ENCODE assay signal across 13 cellular contexts in genomic region chr6:144953552-144954240, GRCh38.
A peak's percentile ranks its signal among the peaks of the same experiment; 100 is the strongest.
DNase-seq lines count a peak whose midpoint lies in the region; ATAC-seq and TF ChIP-seq lines count a peak whose summit lies in the region.
"Had no signal": no experiment of that assay in that cellular context is flagged by ENCODE, and none has a peak within 500 bp of the region (broad histone marks: within the 10 kb centered on the region; RNA-seq: fewer than 3 reads in every experiment).

No MANE protein-coding gene starts in this region.

- DNase-seq in AG08396 (ENCODE audit: low spot score) = peak; percentile 40
- peak; percentile 62 for DNase-seq in IMR-90
- peak; percentile 82 for DNase-seq in brain microvascular endothelial cell
- peak; percentile 78 for DNase-seq in kidney epithelial cell (ENCODE audit: low read depth)
- no peak for DNase-seq in right atrium auricular region (ENCODE audit: low spot score)
- no peak for DNase-seq in activated CD4-positive, alpha-beta T cell treated with anti-CD3 and anti-CD28 coated beads for 48 hours
- no peak for DNase-seq in activated effector memory CD4-positive, alpha-beta T cell treated with anti-CD3 and anti-CD28 coated beads, Interleukin-2, amount 50 U/mL, for 16 hours
- DNase-seq: KG1, NCI-H2107, sigmoid colon, upper lobe of left lung had no signal

- peak overlapping the region; percentile 21; the same call in 1 of the 2 replicates for H4K91ac ChIP-seq in IMR-90 (ENCODE audit: insufficient read depth, low read depth, low read length)

- H4K5ac ChIP-seq in IMR-90 (ENCODE audit: low read depth, low read length) = no peak overlapping the region

- no peak overlapping the region for H3K4me2 ChIP-seq in IMR-90 (ENCODE audit: low read depth, low read length)
- H3K4me2 ChIP-seq: BLaER1 had no signal

- H3K9me1 ChIP-seq in IMR-90 (ENCODE audit: insufficient read depth, low read length) = peaks cover 8% of the 10 kb centered on the region

- peak overlapping the region; percentile 87 for H3K23ac ChIP-seq in IMR-90 (ENCODE audit: low read depth, low read length)

- peak overlapping the region; percentile 59 for H2AFZ ChIP-seq in IMR-90 (replicated peaks; ENCODE audit: low read length, poor library complexity)

- H2BK120ac ChIP-seq in IMR-90 (ENCODE audit: low read depth, low read length) = peak overlapping the region; percentile 72

- H3K4me3 ChIP-seq in IMR-90 (ENCODE audit: insufficient read depth, low read depth, low read length) = no peak overlapping the region
- H3K4me3 ChIP-seq in brain microvascular endothelial cell (ENCODE audit: low read depth, low read length) = no peak overlapping the region
- H3K4me3 ChIP-seq in kidney epithelial cell (ENCODE audit: low read depth, low read length) = no peak overlapping the region
- no peak overlapping the region for H3K4me3 ChIP-seq in right atrium auricular region
- H3K4me3 ChIP-seq: BLaER1, sigmoid colon, upper lobe of left lung had no signal

- H2BK20ac ChIP-seq in IMR-90 (ENCODE audit: low read depth, low read length) = peak overlapping the region; percentile 20; the same call in 1 of the 2 replicates

- TF ChIP-seq CTCF in IMR-90 (conservative IDR thresholded peaks at IDR 0.05; ENCODE audit: low read depth, low read length) = no peak
- TF ChIP-seq CTCF in brain microvascular endothelial cell (IDR thresholded peaks at IDR 0.05; ENCODE audit: low read depth, low read length, missing control alignments) = no peak
- TF ChIP-seq CTCF in kidney epithelial cell (IDR thresholded peaks at IDR 0.05; ENCODE audit: insufficient read depth, low read length, poor library complexity, severe bottlenecking) = no peak
- TF ChIP-seq CTCF in right atrium auricular region (IDR thresholded peaks at IDR 0.05) = no peak

- H3K36me3 ChIP-seq in IMR-90 (ENCODE audit: control insufficient read depth, insufficient read depth, low read length) (no peaks in the 10 kb centered on the region), brain microvascular endothelial cell (replicated peaks) (no peaks in the 10 kb centered on the region), kidney epithelial cell (ENCODE audit: control insufficient read depth, insufficient read depth, low read length) (no peaks in the 10 kb centered on the region), right atrium auricular region (no peaks in the 10 kb centered on the region)
- H3K36me3 ChIP-seq: BLaER1, sigmoid colon, upper lobe of left lung had no signal

- H3K56ac ChIP-seq in IMR-90 (ENCODE audit: extremely low read depth, insufficient read depth, low read length) = no peak overlapping the region

- BruUV-seq in IMR-90 (replicated peaks; lab: Mats Ljungman, UMichigan) = no TSS peak

- no peaks in the 10 kb centered on the region for H3K9me3 ChIP-seq in IMR-90 (ENCODE audit: control insufficient read depth, insufficient read depth, low read length)
- H3K9me3 ChIP-seq in right atrium auricular region = no peaks in the 10 kb centered on the region
- H3K9me3 ChIP-seq: BLaER1, sigmoid colon, upper lobe of left lung had no signal

- CTCF ChIA-PET in IMR-90 (lab: Yijun Ruan, JAX) = interaction anchor here (0.6 kb wide), 1 partner anchor 226 kb away, joined by 4 read pairs; no protein-coding TSS in a partner anchor

- peak overlapping the region; percentile 78 for H3K4ac ChIP-seq in IMR-90 (ENCODE audit: low read depth, low read length)

- no peaks in the 10 kb centered on the region for H3K79me1 ChIP-seq in IMR-90 (ENCODE audit: low read depth in 1 of 2, low read length in 2 of 2)

- no peak for TF ChIP-seq RAD21 in IMR-90 (IDR thresholded peaks at IDR 0.05; ENCODE audit: low read length)

- H3K9ac ChIP-seq in IMR-90 (ENCODE audit: low read depth, low read length) = no peak overlapping the region
- H3K9ac ChIP-seq: BLaER1 had no signal

- peak; percentile 53 for ATAC-seq in IMR-90 (ENCODE audit: low read depth)
- no peak for ATAC-seq in GM21576 (IDR thresholded peaks at IDR 0.05; ENCODE audit: unreplicated experiment)

- peak overlapping the region; percentile 39; the same call in 1 of the 3 replicates for H2BK15ac ChIP-seq in IMR-90 (ENCODE audit: low read depth, low read length)

- H3K27ac ChIP-seq in IMR-90 (ENCODE audit: insufficient read depth, low read length) (no peak overlapping the region), brain microvascular endothelial cell (no peak overlapping the region), right atrium auricular region (no peak overlapping the region)
- H3K27ac ChIP-seq: BLaER1, sigmoid colon, upper lobe of left lung had no signal

- H3K14ac ChIP-seq in IMR-90 (replicated peaks; ENCODE audit: low read depth, low read length) = peak overlapping the region; percentile 5

- H3K4me1 ChIP-seq in IMR-90 (ENCODE audit: control insufficient read depth, insufficient read depth, low read length) = peaks cover 13% of the 10 kb centered on the region
- no peaks in the 10 kb centered on the region for H3K4me1 ChIP-seq in right atrium auricular region
- H3K4me1 ChIP-seq: BLaER1, upper lobe of left lung had no signal

- dilution Hi-C loops in IMR-90 (cut with HindIII; ENCODE audit: low sequenced_read_pairs, unreplicated experiment) = no loop called here

- POLR2A ChIA-PET in IMR-90 (lab: Charles Lee; ENCODE audit: unreplicated experiment) = no interaction called here

- H4K8ac ChIP-seq in IMR-90 (ENCODE audit: low read depth in 2 of 2, low read length in 2 of 2) = peak overlapping the region in 1 of 2 experiments; percentile 60; a peak in 1 of 4 replicates

- WGBS in IMR-90 (ENCODE audit: extremely low coverage in 2 of 2, insufficient read length in 1 of 2), 2 experiments = 40% methylated on average over 2 of the region's 5 CpGs; no CpG with 5 or more reads in 1 of the 2 experiments

- peak overlapping the region; percentile 60 for H2BK5ac ChIP-seq in IMR-90 (ENCODE audit: low read depth, low read length, poor library complexity, severe bottlenecking)

- no peak for TF ChIP-seq POLR2A in IMR-90 (IDR thresholded peaks at IDR 0.05; ENCODE audit: low read depth, low read length)

- in situ Hi-C loops in IMR-90 (cut with MboI; ENCODE audit: low sequenced_read_pairs) (no loop called here), brain microvascular endothelial cell (cut with HindIII; ENCODE audit: low pct_ligation_motif_present, low sequenced_read_pairs) (no loop called here)

- H2AK9ac ChIP-seq in IMR-90 (replicated peaks; ENCODE audit: low read depth, low read length, poor library complexity) = no peak overlapping the region

- H3K18ac ChIP-seq in IMR-90 (ENCODE audit: low read depth, low read length) = peak overlapping the region; percentile 5; the same call in 1 of the 2 replicates

- H2AK5ac ChIP-seq in IMR-90 (ENCODE audit: low read depth, low read length) = no peak overlapping the region; the same call in 1 of the 2 replicates

- no peaks in the 10 kb centered on the region for H3K27me3 ChIP-seq in IMR-90 (ENCODE audit: control insufficient read depth, insufficient read depth, low read length)
- H3K27me3 ChIP-seq in brain microvascular endothelial cell (replicated peaks) = no peaks in the 10 kb centered on the region
- no peaks in the 10 kb centered on the region for H3K27me3 ChIP-seq in kidney epithelial cell (ENCODE audit: control insufficient read depth, insufficient read depth, low read length)
- H3K27me3 ChIP-seq in right atrium auricular region = no peaks in the 10 kb centered on the region
- H3K27me3 ChIP-seq: BLaER1, sigmoid colon, upper lobe of left lung had no signal

- intact Hi-C loops in IMR-90 (cut with micrococcal nuclease) = no loop called here

- H4K20me1 ChIP-seq in IMR-90 (ENCODE audit: insufficient read depth, low read length) = no peaks in the 10 kb centered on the region
- H4K20me1 ChIP-seq: BLaER1 had no signal

TF ChIP-seq in IMR-90, 13 proteins besides CTCF, POLR2A, EP300 and RAD21:
- TF ChIP-seq, protein P1, sequence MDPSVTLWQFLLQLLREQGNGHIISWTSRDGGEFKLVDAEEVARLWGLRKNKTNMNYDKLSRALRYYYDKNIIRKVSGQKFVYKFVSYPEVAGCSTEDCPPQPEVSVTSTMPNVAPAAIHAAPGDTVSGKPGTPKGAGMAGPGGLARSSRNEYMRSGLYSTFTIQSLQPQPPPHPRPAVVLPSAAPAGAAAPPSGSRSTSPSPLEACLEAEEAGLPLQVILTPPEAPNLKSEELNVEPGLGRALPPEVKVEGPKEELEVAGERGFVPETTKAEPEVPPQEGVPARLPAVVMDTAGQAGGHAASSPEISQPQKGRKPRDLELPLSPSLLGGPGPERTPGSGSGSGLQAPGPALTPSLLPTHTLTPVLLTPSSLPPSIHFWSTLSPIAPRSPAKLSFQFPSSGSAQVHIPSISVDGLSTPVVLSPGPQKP (IDR thresholded peaks at IDR 0.05; ENCODE audit: borderline replicate concordance, low read depth, low read length) = no peak
- TF ChIP-seq CEBPB (IDR thresholded peaks at IDR 0.05; ENCODE audit: low read depth, low read length) = peak; percentile 66; the same call in 1 of the 2 replicates
TF ChIP-seq in IMR-90: peak in this region for 1.

Comparison
In these comparisons a context has a peak if more than half of its experiments do, and no peak if none do; other contexts are left out.
1. DNase-seq: peak in AG08396 (single experiment), IMR-90 (single experiment), brain microvascular endothelial cell (single experiment) and kidney epithelial cell (single experiment); none in right atrium auricular region (single experiment), activated CD4-positive, alpha-beta T cell treated with anti-CD3 and anti-CD28 coated beads for 48 hours (single experiment) and activated effector memory CD4-positive, alpha-beta T cell treated with anti-CD3 and anti-CD28 coated beads, Interleukin-2, amount 50 U/mL, for 16 hours (single experiment).